Comparison of ENCODE assay signal across 1 cellular context in genomic region chr1:228540161-228540917, GRCh38.
TF ChIP-seq lines count a peak whose summit lies in the region.

No MANE protein-coding gene starts in this region.

TF ChIP-seq in GM23338, 12 proteins besides CTCF, POLR2A, EP300 and RAD21 (continued from another document):
- TF ChIP-seq, protein P1, sequence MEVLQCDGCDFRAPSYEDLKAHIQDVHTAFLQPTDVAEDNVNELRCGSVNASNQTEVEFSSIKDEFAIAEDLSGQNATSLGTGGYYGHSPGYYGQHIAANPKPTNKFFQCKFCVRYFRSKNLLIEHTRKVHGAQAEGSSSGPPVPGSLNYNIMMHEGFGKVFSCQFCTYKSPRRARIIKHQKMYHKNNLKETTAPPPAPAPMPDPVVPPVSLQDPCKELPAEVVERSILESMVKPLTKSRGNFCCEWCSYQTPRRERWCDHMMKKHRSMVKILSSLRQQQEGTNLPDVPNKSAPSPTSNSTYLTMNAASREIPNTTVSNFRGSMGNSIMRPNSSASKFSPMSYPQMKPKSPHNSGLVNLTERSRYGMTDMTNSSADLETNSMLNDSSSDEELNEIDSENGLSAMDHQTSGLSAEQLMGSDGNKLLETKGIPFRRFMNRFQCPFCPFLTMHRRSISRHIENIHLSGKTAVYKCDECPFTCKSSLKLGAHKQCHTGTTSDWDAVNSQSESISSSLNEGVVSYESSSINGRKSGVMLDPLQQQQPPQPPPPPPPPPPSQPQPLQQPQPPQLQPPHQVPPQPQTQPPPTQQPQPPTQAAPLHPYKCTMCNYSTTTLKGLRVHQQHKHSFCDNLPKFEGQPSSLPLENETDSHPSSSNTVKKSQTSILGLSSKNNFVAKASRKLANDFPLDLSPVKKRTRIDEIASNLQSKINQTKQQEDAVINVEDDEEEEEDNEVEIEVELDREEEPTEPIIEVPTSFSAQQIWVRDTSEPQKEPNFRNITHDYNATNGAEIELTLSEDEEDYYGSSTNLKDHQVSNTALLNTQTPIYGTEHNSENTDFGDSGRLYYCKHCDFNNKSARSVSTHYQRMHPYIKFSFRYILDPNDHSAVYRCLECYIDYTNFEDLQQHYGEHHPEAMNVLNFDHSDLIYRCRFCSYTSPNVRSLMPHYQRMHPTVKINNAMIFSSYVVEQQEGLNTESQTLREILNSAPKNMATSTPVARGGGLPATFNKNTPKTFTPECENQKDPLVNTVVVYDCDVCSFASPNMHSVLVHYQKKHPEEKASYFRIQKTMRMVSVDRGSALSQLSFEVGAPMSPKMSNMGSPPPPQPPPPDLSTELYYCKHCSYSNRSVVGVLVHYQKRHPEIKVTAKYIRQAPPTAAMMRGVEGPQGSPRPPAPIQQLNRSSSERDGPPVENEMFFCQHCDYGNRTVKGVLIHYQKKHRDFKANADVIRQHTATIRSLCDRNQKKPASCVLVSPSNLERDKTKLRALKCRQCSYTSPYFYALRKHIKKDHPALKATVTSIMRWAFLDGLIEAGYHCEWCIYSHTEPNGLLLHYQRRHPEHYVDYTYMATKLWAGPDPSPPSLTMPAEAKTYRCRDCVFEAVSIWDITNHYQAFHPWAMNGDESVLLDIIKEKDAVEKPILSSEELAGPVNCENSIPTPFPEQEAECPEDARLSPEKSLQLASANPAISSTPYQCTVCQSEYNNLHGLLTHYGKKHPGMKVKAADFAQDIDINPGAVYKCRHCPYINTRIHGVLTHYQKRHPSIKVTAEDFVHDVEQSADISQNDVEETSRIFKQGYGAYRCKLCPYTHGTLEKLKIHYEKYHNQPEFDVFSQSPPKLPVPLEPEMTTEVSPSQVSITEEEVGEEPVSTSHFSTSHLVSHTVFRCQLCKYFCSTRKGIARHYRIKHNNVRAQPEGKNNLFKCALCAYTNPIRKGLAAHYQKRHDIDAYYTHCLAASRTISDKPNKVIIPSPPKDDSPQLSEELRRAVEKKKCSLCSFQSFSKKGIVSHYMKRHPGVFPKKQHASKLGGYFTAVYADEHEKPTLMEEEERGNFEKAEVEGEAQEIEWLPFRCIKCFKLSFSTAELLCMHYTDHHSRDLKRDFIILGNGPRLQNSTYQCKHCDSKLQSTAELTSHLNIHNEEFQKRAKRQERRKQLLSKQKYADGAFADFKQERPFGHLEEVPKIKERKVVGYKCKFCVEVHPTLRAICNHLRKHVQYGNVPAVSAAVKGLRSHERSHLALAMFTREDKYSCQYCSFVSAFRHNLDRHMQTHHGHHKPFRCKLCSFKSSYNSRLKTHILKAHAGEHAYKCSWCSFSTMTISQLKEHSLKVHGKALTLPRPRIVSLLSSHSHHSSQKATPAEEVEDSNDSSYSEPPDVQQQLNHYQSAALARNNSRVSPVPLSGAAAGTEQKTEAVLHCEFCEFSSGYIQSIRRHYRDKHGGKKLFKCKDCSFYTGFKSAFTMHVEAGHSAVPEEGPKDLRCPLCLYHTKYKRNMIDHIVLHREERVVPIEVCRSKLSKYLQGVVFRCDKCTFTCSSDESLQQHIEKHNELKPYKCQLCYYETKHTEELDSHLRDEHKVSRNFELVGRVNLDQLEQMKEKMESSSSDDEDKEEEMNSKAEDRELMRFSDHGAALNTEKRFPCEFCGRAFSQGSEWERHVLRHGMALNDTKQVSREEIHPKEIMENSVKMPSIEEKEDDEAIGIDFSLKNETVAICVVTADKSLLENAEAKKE (CRISPR knock-in tag; IDR thresholded peaks at IDR 0.05): no peak
- no peak for TF ChIP-seq ZNF114 (CRISPR knock-in tag; IDR thresholded peaks at IDR 0.05)
- TF ChIP-seq POLR2AphosphoS5 (IDR thresholded peaks at IDR 0.05; ENCODE audit: low read depth): no peak
- TF ChIP-seq EZH2phosphoT487 (IDR thresholded peaks at IDR 0.05; ENCODE audit: unreplicated experiment): no peak
- TF ChIP-seq STAT1 (IDR thresholded peaks at IDR 0.05; ENCODE audit: unreplicated experiment): no peak
